Comparison of ENCODE assay signal across 1 cellular context in genomic region chr16:30368792-30369090, GRCh38.
TF ChIP-seq lines count a peak whose summit lies in the region.

No MANE protein-coding gene starts in this region.

TF ChIP-seq in HCT116, 20 proteins besides CTCF, POLR2A, EP300 and RAD21 (continued from another document):
- TF ChIP-seq REST (IDR thresholded peaks at IDR 0.05; ENCODE audit: low read depth) (no peak), CEBPB (IDR thresholded peaks at IDR 0.05; ENCODE audit: low read depth) (no peak), SP1 (IDR thresholded peaks at IDR 0.05; ENCODE audit: low read depth) (no peak), EGR1 (IDR thresholded peaks at IDR 0.05; ENCODE audit: low read depth) (no peak), POLR2AphosphoS5 (IDR thresholded peaks at IDR 0.05; ENCODE audit: low read depth, low read length) (no peak), ZFX (IDR thresholded peaks at IDR 0.05) (no peak), ZNF274 (IDR thresholded peaks at IDR 0.05; ENCODE audit: low read depth, low read length) (no peak), EZH2 (IDR thresholded peaks at IDR 0.05) (no peak), EZH2phosphoT487 (IDR thresholded peaks at IDR 0.05; ENCODE audit: borderline replicate concordance) (no peak), ATF3 (IDR thresholded peaks at IDR 0.05) (no peak), JUND (IDR thresholded peaks at IDR 0.05) (no peak), TCF7L2 (IDR thresholded peaks at IDR 0.05; ENCODE audit: borderline replicate concordance, extremely low read depth, insufficient read depth, insufficient read length) (no peak), ZBTB33 (IDR thresholded peaks at IDR 0.05; ENCODE audit: extremely low read depth, insufficient replicate concordance, low read length) (no peak), CBX3 (IDR thresholded peaks at IDR 0.05; ENCODE audit: low read depth) (no peak)
